24 cellular contexts compared by ENCODE assay signal in genomic region chr2:144014108-144014507, GRCh38.
A peak's percentile ranks its signal among the peaks of the same experiment; 100 is the strongest.
DNase-seq lines count a peak whose midpoint lies in the region; ATAC-seq, FAIRE-seq and TF ChIP-seq lines count a peak whose summit lies in the region.
"Had no signal": no experiment of that assay in that cellular context is flagged by ENCODE, and none has a peak within 500 bp of the region (broad histone marks: within the 10 kb centered on the region; RNA-seq: fewer than 3 reads in every experiment).

No MANE protein-coding gene starts in this region.

- DNase-seq in Daoy (ENCODE audit: low read depth) (peak; percentile 4), LHCN-M2 (ENCODE audit: low read depth) (peak; percentile 22), cardiac fibroblast (ENCODE audit: low read depth in 2 of 2) (peak; percentile 3 to 84), keratinocyte (ENCODE audit: low read depth, low spot score) (no peak), NCI-H1417 (lab: John Stamatoyannopoulos, UW) (no peak), NCI-H2171 treated with DMSO at 0.1 percent for 48 hours (lab: John Stamatoyannopoulos, UW) (no peak), NCI-H774 (lab: John Stamatoyannopoulos, UW) (no peak)
- DNase-seq: activated CD4-positive, alpha-beta T cell treated with anti-CD3 and anti-CD28 coated beads for 1 hour; activated CD8-positive, alpha-beta memory T cell treated with anti-CD3 and anti-CD28 coated beads for 24 hours; activated naive CD4-positive, alpha-beta T cell treated with anti-CD3 and anti-CD28 coated beads for 36 hours; activated T-cell treated with anti-CD3 and anti-CD28 coated beads, Interleukin-2, amount 50 U/mL, for 4 hours; erythroblast; left colon; midbrain; NCI-H187; NCI-H345; PC-9; SHP77 treated with DMSO at 0.1 percent for 48 hours; sigmoid colon; SW 1271 had no signal

- peak; percentile 52 for FAIRE-seq in keratinocyte (lab: Jason Lieb, UNC)
- FAIRE-seq: D721Med had no signal

- no peak overlapping the region for H3K4me2 ChIP-seq in keratinocyte (ENCODE audit: control insufficient read depth, extremely low read depth, insufficient read depth, low read depth, low read length)
- H3K4me2 ChIP-seq: KMS-11, PC-9 had no signal

- H3K9me1 ChIP-seq in keratinocyte (ENCODE audit: control insufficient read depth, extremely low read depth, insufficient read depth, low read length): no peaks in the 10 kb centered on the region

- H3K9me3 ChIP-seq in keratinocyte (ENCODE audit: control insufficient read depth, low read depth, low read length): no peaks in the 10 kb centered on the region
- H3K9me3 ChIP-seq: sigmoid colon, thoracic aorta had no signal

- no peak overlapping the region for H3K9ac ChIP-seq in keratinocyte (ENCODE audit: control insufficient read depth, extremely low read depth, insufficient read depth, low read length)
- H3K9ac ChIP-seq: KMS-11 had no signal

- peaks cover 44% of the 10 kb centered on the region for H3K4me1 ChIP-seq in keratinocyte (ENCODE audit: control insufficient read depth, extremely low read depth, insufficient read depth, low read length)
- H3K4me1 ChIP-seq: sigmoid colon had no signal

- no peak overlapping the region for H2AFZ ChIP-seq in keratinocyte (ENCODE audit: control insufficient read depth, low read length)
- H2AFZ ChIP-seq: PC-9 had no signal

- H3K27me3 ChIP-seq in keratinocyte (ENCODE audit: control insufficient read depth, extremely low read depth, insufficient read depth, low read length): no peaks in the 10 kb centered on the region
- H3K27me3 ChIP-seq: sigmoid colon had no signal

- H3K79me2 ChIP-seq in keratinocyte (ENCODE audit: control insufficient read depth, insufficient read depth, low read length): no peaks in the 10 kb centered on the region

- H4K20me1 ChIP-seq in keratinocyte (ENCODE audit: control insufficient read depth, extremely low read depth, insufficient read depth, low read length): no peaks in the 10 kb centered on the region

- no peaks in the 10 kb centered on the region for H3K36me3 ChIP-seq in keratinocyte (ENCODE audit: control insufficient read depth in 2 of 2, extremely low read depth in 1 of 2, insufficient read depth in 2 of 2, low read length in 2 of 2)
- H3K36me3 ChIP-seq: sigmoid colon, thoracic aorta had no signal

- no peak for TF ChIP-seq CTCF in cardiac fibroblast (IDR thresholded peaks at IDR 0.05; ENCODE audit: low read depth, low read length)
- no peak for TF ChIP-seq CTCF in keratinocyte (optimal IDR thresholded peaks at IDR 0.05 in 1 of 3, IDR thresholded peaks at IDR 0.05 in 1 of 3, conservative IDR thresholded peaks at IDR 0.05 in 1 of 3; ENCODE audit: extremely low read depth in 1 of 3, insufficient read depth in 2 of 3, low read length in 3 of 3)

- no peak overlapping the region for H3K27ac ChIP-seq in keratinocyte (ENCODE audit: control insufficient read depth, insufficient read depth, low read length)
- H3K27ac ChIP-seq: KMS-11, PC-9, sigmoid colon, thoracic aorta had no signal

- no peak for ATAC-seq in HG02852 (IDR thresholded peaks at IDR 0.05; ENCODE audit: unreplicated experiment)
- ATAC-seq: activated T-cell treated with anti-CD3 and anti-CD28 coated beads, Interleukin-2, amount 50 U/mL, for 4 hours; left colon had no signal

- no peak overlapping the region for H3K4me3 ChIP-seq in cardiac fibroblast (replicated peaks in 1 of 2; ENCODE audit: low read depth in 2 of 2, low read length in 2 of 2)
- no peak overlapping the region for H3K4me3 ChIP-seq in keratinocyte (ENCODE audit: control insufficient read depth in 2 of 3, extremely low read depth in 1 of 3, insufficient read depth in 2 of 3, low read depth in 1 of 3, low read length in 3 of 3)
- H3K4me3 ChIP-seq: PC-9, sigmoid colon, thoracic aorta had no signal

- dilution Hi-C loops in keratinocyte (cut with MboI; ENCODE audit: extremely low pct_ligation_motif_present, low sequenced_read_pairs): no loop called here

Comparison
In these comparisons a context has a peak if more than half of its experiments do, and no peak if none do; other contexts are left out.
1. DNase-seq: peak in Daoy (single experiment), LHCN-M2 (single experiment) and cardiac fibroblast (2 of 2); none in keratinocyte (single experiment), NCI-H1417 (0 of 3), NCI-H2171 treated with DMSO at 0.1 percent for 48 hours (single experiment) and NCI-H774 (single experiment).